Comparison of ENCODE assay signal across 20 cellular contexts in the genomic region with DNA sequence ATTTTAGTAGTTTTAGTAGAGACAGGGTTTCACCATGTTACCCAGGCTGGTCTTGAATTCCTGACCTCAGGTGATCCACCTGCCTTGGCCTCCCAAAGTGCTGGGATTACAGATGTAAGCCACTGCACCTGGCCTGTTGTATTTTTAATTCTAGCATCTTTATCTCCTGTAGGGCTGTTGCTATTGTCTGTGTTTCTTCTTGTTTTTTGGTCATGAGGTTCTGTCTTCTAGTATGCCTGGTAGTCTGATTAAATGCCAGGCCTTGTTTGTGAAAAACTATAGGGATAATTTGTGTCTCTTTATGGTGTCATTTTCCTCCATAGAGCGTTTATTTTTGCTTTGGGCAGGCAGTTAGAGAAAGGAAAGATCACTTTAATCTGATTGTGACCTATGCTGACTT. TPM values are rescaled to one million over a fixed set of nuclear protein-coding genes. Genes with fewer than 3 reads are reported as not detected.
DNase-seq lines count a peak whose midpoint lies in the region; ATAC-seq and TF ChIP-seq lines count a peak whose summit lies in the region.
"Had no signal": no experiment of that assay in that cellular context is flagged by ENCODE, and none has a peak within 500 bp of the region (broad histone marks: within the 10 kb centered on the region; RNA-seq: fewer than 3 reads in every experiment).

No MANE protein-coding gene starts in this region.

- POLR2A ChIA-PET in activated CD4-positive, alpha-beta T cell treated with anti-CD3 and anti-CD28 coated beads for 36 hours (lab: Charles Lee): interaction anchor here (0.6 kb wide), 1 partner anchor 35 kb away, joined by 6 read pairs; no protein-coding TSS in a partner anchor

- H3K27me3 Mint-ChIP-seq in activated CD4-positive, alpha-beta T cell treated with anti-CD3 and anti-CD28 coated beads for 36 hours: no peaks in the 10 kb centered on the region
- peaks cover 4% of the 10 kb centered on the region for H3K27me3 Mint-ChIP-seq in CD4-positive, CD25-positive, alpha-beta regulatory T cell
- no peaks in the 10 kb centered on the region for H3K27me3 Mint-ChIP-seq in T-helper 17 cell
- no peaks in the 10 kb centered on the region for H3K27me3 Mint-ChIP-seq in naive B cell

- peak overlapping the region; percentile 3 for H3K4me3 Mint-ChIP-seq in activated CD4-positive, alpha-beta T cell treated with anti-CD3 and anti-CD28 coated beads for 36 hours
- peak overlapping the region; percentile 97 to 100 (median 100) for H3K4me3 Mint-ChIP-seq in CD4-positive, CD25-positive, alpha-beta regulatory T cell
- H3K4me3 Mint-ChIP-seq in T-helper 17 cell (peak overlapping the region; percentile 99), naive B cell (peak overlapping the region; percentile 81 to 100 (median 99))

- peaks cover 74% of the 10 kb centered on the region for H3K4me1 ChIP-seq in CD4-positive, CD25-positive, alpha-beta regulatory T cell (ENCODE audit: control insufficient read depth, insufficient read depth, low read length, poor library complexity, severe bottlenecking)
- H3K4me1 ChIP-seq: breast epithelium, lower lobe of right lung had no signal

- ATAC-seq in activated CD4-positive, alpha-beta T cell treated with anti-CD3 and anti-CD28 coated beads for 36 hours: no peak
- no peak for ATAC-seq in CD4-positive, CD25-positive, alpha-beta regulatory T cell (ENCODE audit: low read depth in 2 of 2)
- ATAC-seq in T-helper 17 cell (no peak), naive B cell (ENCODE audit: low read depth in 2 of 2) (no peak), SK-N-SH treated with all-trans-retinoic acid at 6 μM for 48 hours (no peak)
- ATAC-seq: lower lobe of right lung had no signal

- peak overlapping the region; percentile 64 for H3K4me3 ChIP-seq in CD4-positive, CD25-positive, alpha-beta regulatory T cell (ENCODE audit: low read depth, low read length)
- H3K4me3 ChIP-seq: breast epithelium, coronary artery, lower lobe of right lung, transverse colon had no signal

- peak overlapping the region; percentile 56 for H3K27ac Mint-ChIP-seq in activated CD4-positive, alpha-beta T cell treated with anti-CD3 and anti-CD28 coated beads for 36 hours
- H3K27ac Mint-ChIP-seq in CD4-positive, CD25-positive, alpha-beta regulatory T cell: peak overlapping the region; percentile 33 to 99 (median 97)
- H3K27ac Mint-ChIP-seq in T-helper 17 cell: peak overlapping the region; percentile 0
- peak overlapping the region in 5 of 6 donors; percentile 90 to 100 (median 95) for H3K27ac Mint-ChIP-seq in naive B cell

- CTCF ChIA-PET in activated CD4-positive, alpha-beta T cell treated with anti-CD3 and anti-CD28 coated beads for 36 hours (lab: Charles Lee): interaction anchor here (0.6 to 2.9 kb wide), 5 partner anchors 29 to 591 kb away, joined by 3 to 16 read pairs (median 3); a partner anchor contains a TSS

- peaks cover 7% of the 10 kb centered on the region for H3K9me3 Mint-ChIP-seq in activated CD4-positive, alpha-beta T cell treated with anti-CD3 and anti-CD28 coated beads for 36 hours (ENCODE audit: low read depth)
- H3K9me3 Mint-ChIP-seq in CD4-positive, CD25-positive, alpha-beta regulatory T cell: peaks cover 0 to 10% (median 5%) of the 10 kb centered on the region in 7 donors
- H3K9me3 Mint-ChIP-seq in naive B cell: peaks cover 0 to 19% (median 10%) of the 10 kb centered on the region in 7 donors

- intact Hi-C loops in activated CD4-positive, alpha-beta T cell treated with anti-CD3 and anti-CD28 coated beads for 36 hours (cut with DNase I, micrococcal nuclease): loop anchor here (5.0 to 10.0 kb wide), 2 partner anchors 183 to 445 kb away; a partner anchor contains a TSS

- peaks cover 28% of the 10 kb centered on the region for H3K36me3 Mint-ChIP-seq in activated CD4-positive, alpha-beta T cell treated with anti-CD3 and anti-CD28 coated beads for 36 hours (ENCODE audit: low read depth)
- peaks cover 41% of the 10 kb centered on the region for H3K36me3 Mint-ChIP-seq in CD4-positive, CD25-positive, alpha-beta regulatory T cell
- H3K36me3 Mint-ChIP-seq in T-helper 17 cell (ENCODE audit: low read depth) (peaks cover 12% of the 10 kb centered on the region), naive B cell (peaks cover 26 to 50% of the 10 kb centered on the region in 2 donors)

- no peak for DNase-seq in activated CD4-positive, alpha-beta T cell treated with anti-CD3 and anti-CD28 coated beads for 36 hours
- no peak for DNase-seq in activated CD4-positive, alpha-beta T cell treated with anti-CD3 and anti-CD28 coated beads, Interleukin-2, amount 50 U/mL, for 4 hours
- no peak for DNase-seq in CD4-positive, CD25-positive, alpha-beta regulatory T cell
- DNase-seq in T-helper 17 cell: no peak
- DNase-seq in naive B cell: no peak
- DNase-seq in GOT3 (lab: John Stamatoyannopoulos, UW): no peak
- no peak for DNase-seq in cerebellar nuclear complex (lab: John Stamatoyannopoulos, UW)
- DNase-seq: kidney; lower lobe of right lung; NCI-H1092; NCI-H187 treated with DMSO at 0.1 percent for 48 hours; NCI-H2227 treated with DMSO at 0.1 percent for 48 hours; NCI-H774; Right ventricle myocardium superior; small intestine; stimulated activated CD4-positive, alpha-beta T cell treated with anti-CD3 and anti-CD28 coated beads, Interleukin-2, amount 100 ng/mL, for 48 hours; transverse colon had no signal

- H3K9me3 ChIP-seq in CD4-positive, CD25-positive, alpha-beta regulatory T cell (ENCODE audit: control insufficient read depth in 2 of 2, low read length in 2 of 2): peaks cover 6% of the 10 kb centered on the region in 2 experiments
- no peaks in the 10 kb centered on the region for H3K9me3 ChIP-seq in T-helper 17 cell (ENCODE audit: control insufficient read depth, low read length, poor library complexity, severe bottlenecking)
- H3K9me3 ChIP-seq: breast epithelium had no signal

- no peaks in the 10 kb centered on the region for H3K27me3 ChIP-seq in CD4-positive, CD25-positive, alpha-beta regulatory T cell (ENCODE audit: control insufficient read depth, insufficient read depth, low read length)
- H3K27me3 ChIP-seq: breast epithelium, transverse colon had no signal

- H3K36me3 ChIP-seq in CD4-positive, CD25-positive, alpha-beta regulatory T cell (ENCODE audit: control insufficient read depth, insufficient read depth, low read length): peaks cover 40% of the 10 kb centered on the region
- H3K36me3 ChIP-seq: breast epithelium, lower lobe of right lung, transverse colon had no signal

- no peak overlapping the region for H3K27ac ChIP-seq in CD4-positive, CD25-positive, alpha-beta regulatory T cell (ENCODE audit: insufficient read depth, low read length, poor library complexity, severe bottlenecking)
- H3K27ac ChIP-seq: breast epithelium, coronary artery, lower lobe of right lung, transverse colon had no signal

- peaks cover 52% of the 10 kb centered on the region for H3K4me1 Mint-ChIP-seq in activated CD4-positive, alpha-beta T cell treated with anti-CD3 and anti-CD28 coated beads for 36 hours
- H3K4me1 Mint-ChIP-seq in CD4-positive, CD25-positive, alpha-beta regulatory T cell: peaks cover 7 to 80% (median 46%) of the 10 kb centered on the region in 4 donors
- peaks cover 32% of the 10 kb centered on the region for H3K4me1 Mint-ChIP-seq in T-helper 17 cell
- H3K4me1 Mint-ChIP-seq in naive B cell: peaks cover 51 to 87% (median 64%) of the 10 kb centered on the region in 3 donors

TF ChIP-seq in SK-N-SH treated with all-trans-retinoic acid at 6 μM for 48 hours, 23 proteins besides CTCF, POLR2A, EP300 and RAD21 (continues in another document):
- no peak for TF ChIP-seq OSR1 (CRISPR knock-in tag; IDR thresholded peaks at IDR 0.05)
- no peak for TF ChIP-seq ISL1 (CRISPR knock-in tag; IDR thresholded peaks at IDR 0.05)
- no peak for TF ChIP-seq BACH2 (CRISPR knock-in tag; IDR thresholded peaks at IDR 0.05; ENCODE audit: borderline replicate concordance)
- TF ChIP-seq ZNF8 (CRISPR knock-in tag; IDR thresholded peaks at IDR 0.05): no peak
- TF ChIP-seq, protein P1, sequence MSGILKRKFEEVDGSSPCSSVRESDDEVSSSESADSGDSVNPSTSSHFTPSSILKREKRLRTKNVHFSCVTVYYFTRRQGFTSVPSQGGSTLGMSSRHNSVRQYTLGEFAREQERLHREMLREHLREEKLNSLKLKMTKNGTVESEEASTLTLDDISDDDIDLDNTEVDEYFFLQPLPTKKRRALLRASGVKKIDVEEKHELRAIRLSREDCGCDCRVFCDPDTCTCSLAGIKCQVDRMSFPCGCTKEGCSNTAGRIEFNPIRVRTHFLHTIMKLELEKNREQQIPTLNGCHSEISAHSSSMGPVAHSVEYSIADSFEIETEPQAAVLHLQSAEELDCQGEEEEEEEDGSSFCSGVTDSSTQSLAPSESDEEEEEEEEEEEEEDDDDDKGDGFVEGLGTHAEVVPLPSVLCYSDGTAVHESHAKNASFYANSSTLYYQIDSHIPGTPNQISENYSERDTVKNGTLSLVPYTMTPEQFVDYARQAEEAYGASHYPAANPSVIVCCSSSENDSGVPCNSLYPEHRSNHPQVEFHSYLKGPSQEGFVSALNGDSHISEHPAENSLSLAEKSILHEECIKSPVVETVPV (CRISPR knock-in tag; IDR thresholded peaks at IDR 0.05): no peak

RNA-seq across cellular contexts. Expression of a gene that starts 3.1 kb away (rescaled TPM):
- total RNA-seq in activated CD4-positive, alpha-beta T cell treated with anti-CD3 and anti-CD28 coated beads for 36 hours: 10 to 100 TPM; 36.6 to 39.3 TPM
- 155 TPM for total RNA-seq in CD4-positive, CD25-positive, alpha-beta regulatory T cell
- polyA plus RNA-seq in CD4-positive, CD25-positive, alpha-beta regulatory T cell: 1 to 10 TPM; 2.5 to 7.1 (median 4.0) TPM
- total RNA-seq in T-helper 17 cell: 100 to 1,000 TPM; 118 to 127 TPM
- 10 to 100 TPM in 1 of 6 donors, 1 to 10 TPM in 5; 3.0 to 19.9 (median 4.8) TPM for polyA plus RNA-seq in naive B cell (ENCODE audit: low read depth in 6 of 6)

RNA-seq across cellular contexts. Expression of a gene that starts 57.6 kb away (rescaled TPM):
- total RNA-seq in activated CD4-positive, alpha-beta T cell treated with anti-CD3 and anti-CD28 coated beads for 36 hours: 1 to 10 TPM; 3.5 to 4.2 TPM
- total RNA-seq in CD4-positive, CD25-positive, alpha-beta regulatory T cell: 0.44 TPM
- under 1 TPM in 2 of 4 donors, not detected in 2; 0.02 to 0.10 TPM for polyA plus RNA-seq in CD4-positive, CD25-positive, alpha-beta regulatory T cell
- total RNA-seq in T-helper 17 cell: 1 to 10 TPM in 1 of 2 donors, under 1 TPM in 1; 0.76 to 3.5 TPM
- 1 to 10 TPM in 2 of 6 donors, under 1 TPM in 3, not detected in 1; 0.40 to 2.2 (median 0.52) TPM for polyA plus RNA-seq in naive B cell (ENCODE audit: low read depth in 6 of 6)

Comparison
In these comparisons a context has a peak if more than half of its experiments do, and no peak if none do; other contexts are left out.
1. H3K27ac Mint-ChIP-seq: peak in every context shown above with its lines; median percentile 97 in CD4-positive, CD25-positive, alpha-beta regulatory T cell; 95 in naive B cell; 56 in activated CD4-positive, alpha-beta T cell treated with anti-CD3 and anti-CD28 coated beads for 36 hours; 0 in T-helper 17 cell.
2. H3K4me3 Mint-ChIP-seq: peak in every context shown above with its lines; median percentile 100 in CD4-positive, CD25-positive, alpha-beta regulatory T cell; 99 in T-helper 17 cell; 99 in naive B cell; 3 in activated CD4-positive, alpha-beta T cell treated with anti-CD3 and anti-CD28 coated beads for 36 hours.